Comparison of ENCODE assay signal across 17 cellular contexts in genomic region chr5:176621661-176622079, GRCh38. TPM values are rescaled to one million over a fixed set of nuclear protein-coding genes. Genes with fewer than 3 reads are reported as not detected.
DNase-seq lines count a peak whose midpoint lies in the region; ATAC-seq and TF ChIP-seq lines count a peak whose summit lies in the region.
"Had no signal": no experiment of that assay in that cellular context is flagged by ENCODE, and none has a peak within 500 bp of the region (broad histone marks: within the 10 kb centered on the region; RNA-seq: fewer than 3 reads in every experiment).

No MANE protein-coding gene starts in this region.

- peaks cover 27 to 64% (median 54%) of the 10 kb centered on the region in 10 experiments for H3K4me1 ChIP-seq in BLaER1 treated with 17β-estradiol and CSF1 and Interleukin-3, amounts not matched to agents 10 nM and 100 nM
- H3K4me1 ChIP-seq in upper lobe of left lung: peaks cover 16 to 22% (median 18%) of the 10 kb centered on the region in 4 donors

- peaks cover 25 to 48% (median 41%) of the 10 kb centered on the region in 11 experiments for H3K27me3 ChIP-seq in BLaER1 treated with 17β-estradiol and CSF1 and Interleukin-3, amounts not matched to agents 10 nM and 100 nM
- H3K27me3 ChIP-seq in upper lobe of left lung: peaks cover 0 to 52% (median 31%) of the 10 kb centered on the region in 4 donors

- H3K4me3 ChIP-seq in BLaER1 treated with 17β-estradiol and CSF1 and Interleukin-3, amounts not matched to agents 10 nM and 100 nM: no peak overlapping the region
- no peak overlapping the region for H3K4me3 ChIP-seq in upper lobe of left lung

- DNase-seq in M059J (ENCODE audit: low read depth) (peak; percentile 23), cerebellar cortex (ENCODE audit: low spot score) (peak; percentile 76), occipital lobe (lab: John Stamatoyannopoulos, UW) (peak; percentile 65), GM03348 (ENCODE audit: low spot score) (no peak), upper lobe of left lung (no peak)
- no peak for DNase-seq in activated CD4-positive, alpha-beta T cell treated with anti-CD3 and anti-CD28 coated beads, Interleukin-2, amount 50 U/mL, for 4 hours
- DNase-seq: activated CD8-positive, alpha-beta T cell treated with anti-CD3 and anti-CD28 coated beads for 36 hours; activated naive CD8-positive, alpha-beta T cell treated with anti-CD3 and anti-CD28 coated beads for 36 hours; activated T-cell treated with anti-CD3 and anti-CD28 coated beads, Interleukin-2, amount 50 U/mL, for 4 hours; effector memory CD4-positive, alpha-beta T cell; GOT3; hippocampal formation; NCI-H1092 treated with DMSO at 0.1 percent for 48 hours; NCI-H69 had no signal

- TF ChIP-seq CTCF in upper lobe of left lung (IDR thresholded peaks at IDR 0.05): no peak

- H3K36me3 ChIP-seq in BLaER1 treated with 17β-estradiol and CSF1 and Interleukin-3, amounts not matched to agents 10 nM and 100 nM: no peaks in the 10 kb centered on the region
- no peaks in the 10 kb centered on the region for H3K36me3 ChIP-seq in upper lobe of left lung

- ATAC-seq in upper lobe of left lung (ENCODE audit: low FRiP score in 2 of 2): no peak
- ATAC-seq: activated CD8-positive, alpha-beta T cell treated with anti-CD3 and anti-CD28 coated beads for 36 hours; activated T-cell treated with anti-CD3 and anti-CD28 coated beads, Interleukin-2, amount 50 U/mL, for 4 hours; Panc1 had no signal

- peak overlapping the region; percentile 71 to 90 (median 79) for H3K4me2 ChIP-seq in BLaER1 treated with 17β-estradiol and CSF1 and Interleukin-3, amounts not matched to agents 10 nM and 100 nM

- H4K20me1 ChIP-seq in BLaER1 treated with 17β-estradiol and CSF1 and Interleukin-3, amounts not matched to agents 10 nM and 100 nM: peaks cover 0 to 30% (median 6%) of the 10 kb centered on the region in 11 experiments; a peak in 10 of 22 replicates

- 55 to 60% methylated on average over 1 to 13 of the region's 13 CpGs for WGBS in upper lobe of left lung, 2 donors

- peaks cover 0 to 8% (median 0%) of the 10 kb centered on the region in 11 experiments; a peak in 2 of 22 replicates for H3K9me3 ChIP-seq in BLaER1 treated with 17β-estradiol and CSF1 and Interleukin-3, amounts not matched to agents 10 nM and 100 nM (replicated peaks in 1 of 11)
- H3K9me3 ChIP-seq in upper lobe of left lung: no peaks in the 10 kb centered on the region

- no peak for TF ChIP-seq POLR2A in upper lobe of left lung (IDR thresholded peaks at IDR 0.05)

- no peak for TF ChIP-seq EP300 in upper lobe of left lung (IDR thresholded peaks at IDR 0.05)

- H3K27ac ChIP-seq in BLaER1 treated with 17β-estradiol and CSF1 and Interleukin-3, amounts not matched to agents 10 nM and 100 nM: 0 out of 22 replicates have a peak overlapping the region, but pooled peaks of 1 of the 11 experiments have one; percentile 6
- no peak overlapping the region for H3K27ac ChIP-seq in upper lobe of left lung
- H3K27ac ChIP-seq: VCaP had no signal

- H3K9ac ChIP-seq in BLaER1 treated with 17β-estradiol and CSF1 and Interleukin-3, amounts not matched to agents 10 nM and 100 nM: peak overlapping the region in 2 of 11 experiments; percentile 28 to 37; a peak in 2 of 22 replicates

RNA-seq across cellular contexts. Expression of gene SNCB, which starts 8.7 kb away (rescaled TPM):
- total RNA-seq in M059J (2014; rRNA removed; shearing (Covaris generic)): not detected in 2 replicates
- 12.6 TPM for total RNA-seq in occipital lobe
- total RNA-seq in upper lobe of left lung: not detected
- total RNA-seq: activated T-cell treated with anti-CD3 and anti-CD28 coated beads, Interleukin-2, amount 50 U/mL, for 4 hours had no signal

RNA-seq across cellular contexts. Expression of gene EIF4E1B, which starts 8.8 kb away (rescaled TPM):
- total RNA-seq in M059J (2014; rRNA removed; shearing (Covaris generic)): not detected in 2 replicates
- total RNA-seq in occipital lobe (not detected), upper lobe of left lung (not detected)
- total RNA-seq: activated CD8-positive, alpha-beta T cell treated with anti-CD3 and anti-CD28 coated beads for 36 hours; activated naive CD8-positive, alpha-beta T cell treated with anti-CD3 and anti-CD28 coated beads for 36 hours; activated T-cell treated with anti-CD3 and anti-CD28 coated beads, Interleukin-2, amount 50 U/mL, for 4 hours had no signal

RNA-seq across cellular contexts. Expression of gene GPRIN1, which starts 11.7 kb away (rescaled TPM):
- total RNA-seq in M059J (2014; rRNA removed; shearing (Covaris generic)): 8.4 and 12.4 TPM in 2 replicates
- total RNA-seq in occipital lobe (107 TPM), upper lobe of left lung (1 to 10 TPM in 3 of 6 donors, under 1 TPM in 3; under 0.01 to 4.0 (median 1.3) TPM)

RNA-seq across cellular contexts. Expression of gene TSPAN17, which starts 25.6 kb away (rescaled TPM):
- total RNA-seq in M059J (2014; rRNA removed; shearing (Covaris generic)): 16.6 and 27.8 TPM in 2 replicates
- 27.1 TPM for total RNA-seq in occipital lobe
- 10 to 100 TPM; 20.1 to 36.8 (median 25.6) TPM for total RNA-seq in upper lobe of left lung

Comparison
In these comparisons a context has a peak if more than half of its experiments do, and no peak if none do; other contexts are left out.
1. DNase-seq: peak in M059J (single experiment), cerebellar cortex (single experiment) and occipital lobe (single experiment); none in GM03348 (single experiment), upper lobe of left lung (0 of 2) and activated CD4-positive, alpha-beta T cell treated with anti-CD3 and anti-CD28 coated beads, Interleukin-2, amount 50 U/mL, for 4 hours (0 of 2).
2. RNA of gene SNCB, which starts 8.7 kb away (total RNA-seq): 12.6 TPM in occipital lobe (single experiment); not detected in M059J and not detected in upper lobe of left lung; every median in the first group is over 10 times any median in the second.